ENCODE assay signal across 15 cellular contexts in genomic region chr18:62842898-62843297, GRCh38.
DNase-seq lines count a peak whose midpoint lies in the region; ATAC-seq and TF ChIP-seq lines count a peak whose summit lies in the region.
"Had no signal": no experiment of that assay in that cellular context is flagged by ENCODE, and none has a peak within 500 bp of the region (broad histone marks: within the 10 kb centered on the region; RNA-seq: fewer than 3 reads in every experiment).

No MANE protein-coding gene starts in this region.

- H3K9me3 ChIP-seq in osteoblast (ENCODE audit: low read depth, low read length): no peaks in the 10 kb centered on the region
- H3K9me3 ChIP-seq: BE2C had no signal

- H3K9me3 Mint-ChIP-seq in activated T-cell treated with anti-CD3 and anti-CD28 coated beads, Interleukin-2, amount 50 U/mL, for 24 hours: no peaks in the 10 kb centered on the region
- H3K9me3 Mint-ChIP-seq in activated T-cell treated with anti-CD3 and anti-CD28 coated beads, Interleukin-2, amount 50 U/mL, for 4 hours: no peaks in the 10 kb centered on the region
- H3K9me3 Mint-ChIP-seq in activated T-helper 2 cell treated with anti-CD3 and anti-CD28 coated beads, Interferon-gamma antibody, Interleukin-2, Interleukin-4, amounts not matched to agents 10 μg/mL and 5 μg/mL and 100 μg/mL, durations not matched to agents 14 hours and 24 hours and 36 hours: peaks cover 6% of the 10 kb centered on the region
- H3K9me3 Mint-ChIP-seq: CD4-positive, alpha-beta memory T cell had no signal

- peaks cover 8% of the 10 kb centered on the region for H3K4me1 ChIP-seq in osteoblast (ENCODE audit: insufficient read depth, low read length)
- H3K4me1 ChIP-seq: BE2C had no signal

- no peak for DNase-seq in activated T-cell treated with anti-CD3 and anti-CD28 coated beads, Interleukin-2, amount 50 U/mL, for 24 hours
- DNase-seq in activated T-cell treated with anti-CD3 and anti-CD28 coated beads, Interleukin-2, amount 50 U/mL, for 4 hours: no peak
- DNase-seq in OCI-M1 (lab: John Stamatoyannopoulos, UW): peak; percentile 13
- no peak for DNase-seq in activated T-helper 2 cell treated with anti-CD3 and anti-CD28 coated beads, Interferon-gamma antibody, Interleukin-2, Interleukin-4, amounts not matched to agents 10 μg/mL and 5 μg/mL and 100 μg/mL, durations not matched to agents 14 hours and 24 hours and 36 hours (ENCODE audit: low spot score)
- DNase-seq in osteoblast (ENCODE audit: insufficient read length, low spot score, missing footprints): no peak
- DNase-seq in activated CD4-positive, CD25-positive, alpha-beta regulatory T cell treated with anti-CD3 and anti-CD28 coated beads, Interleukin-2, amount 50 U/mL, for 72 hours: no peak
- DNase-seq: BE2C; CD4-positive, alpha-beta memory T cell; DMS153; DMS79 treated with DMSO at 0.1 percent for 48 hours; EL; GM23248 had no signal

- H3K36me3 Mint-ChIP-seq in activated T-cell treated with anti-CD3 and anti-CD28 coated beads, Interleukin-2, amount 50 U/mL, for 24 hours (ENCODE audit: low read depth): peaks cover 8% of the 10 kb centered on the region
- peaks cover 3% of the 10 kb centered on the region for H3K36me3 Mint-ChIP-seq in activated T-cell treated with anti-CD3 and anti-CD28 coated beads, Interleukin-2, amount 50 U/mL, for 4 hours (ENCODE audit: insufficient read depth)
- H3K36me3 Mint-ChIP-seq in activated T-helper 2 cell treated with anti-CD3 and anti-CD28 coated beads, Interferon-gamma antibody, Interleukin-2, Interleukin-4, amounts not matched to agents 10 μg/mL and 5 μg/mL and 100 μg/mL, durations not matched to agents 14 hours and 24 hours and 36 hours (ENCODE audit: low read depth): peaks cover 24% of the 10 kb centered on the region

- H3K36me3 ChIP-seq in osteoblast (ENCODE audit: insufficient read depth, low read length): no peaks in the 10 kb centered on the region
- H3K36me3 ChIP-seq: BE2C had no signal

- no peak overlapping the region for H3K27ac ChIP-seq in osteoblast (ENCODE audit: low read depth, low read length)
- H3K27ac ChIP-seq: C4-2B, GM23248 had no signal

- peak overlapping the region; percentile 9 for H3K27ac Mint-ChIP-seq in activated T-cell treated with anti-CD3 and anti-CD28 coated beads, Interleukin-2, amount 50 U/mL, for 24 hours
- H3K27ac Mint-ChIP-seq in activated T-helper 2 cell treated with anti-CD3 and anti-CD28 coated beads, Interferon-gamma antibody, Interleukin-2, Interleukin-4, amounts not matched to agents 10 μg/mL and 5 μg/mL and 100 μg/mL, durations not matched to agents 14 hours and 24 hours and 36 hours: peak overlapping the region; percentile 39
- H3K27ac Mint-ChIP-seq: CD4-positive, alpha-beta memory T cell had no signal

- no peak for ATAC-seq in activated T-cell treated with anti-CD3 and anti-CD28 coated beads, Interleukin-2, amount 50 U/mL, for 4 hours
- ATAC-seq in GM21447 (IDR thresholded peaks at IDR 0.05; ENCODE audit: unreplicated experiment): no peak
- ATAC-seq: HCT116 had no signal

- no peak overlapping the region for H2AFZ ChIP-seq in osteoblast (ENCODE audit: low read length)
- H2AFZ ChIP-seq: GM23248 had no signal

- no peak for TF ChIP-seq CTCF in osteoblast (IDR thresholded peaks at IDR 0.05; ENCODE audit: extremely low read depth, low read depth, low read length)

- no peaks in the 10 kb centered on the region for H3K79me2 ChIP-seq in osteoblast (ENCODE audit: insufficient read depth, low read length)

- no peaks in the 10 kb centered on the region for H4K20me1 ChIP-seq in osteoblast (ENCODE audit: insufficient read depth, low read length)

- intact Hi-C loops in activated T-helper 2 cell treated with anti-CD3 and anti-CD28 coated beads, Interferon-gamma antibody, Interleukin-2, Interleukin-4, amounts not matched to agents 10 μg/mL and 5 μg/mL and 100 μg/mL, durations not matched to agents 14 hours and 24 hours and 36 hours (cut with micrococcal nuclease): loop anchor here (1.0 to 10.0 kb wide), 4 partner anchors 257 to 508 kb away; partner anchors contain the start of genes BCL2 and ZCCHC2

- no peak overlapping the region for H3K4me3 ChIP-seq in osteoblast (ENCODE audit: insufficient read depth, low read length)
- H3K4me3 ChIP-seq: GM23248 had no signal

- no peaks in the 10 kb centered on the region for H3K27me3 Mint-ChIP-seq in activated T-cell treated with anti-CD3 and anti-CD28 coated beads, Interleukin-2, amount 50 U/mL, for 24 hours
- no peaks in the 10 kb centered on the region for H3K27me3 Mint-ChIP-seq in activated T-cell treated with anti-CD3 and anti-CD28 coated beads, Interleukin-2, amount 50 U/mL, for 4 hours (ENCODE audit: low read depth)
- no peaks in the 10 kb centered on the region for H3K27me3 Mint-ChIP-seq in activated T-helper 2 cell treated with anti-CD3 and anti-CD28 coated beads, Interferon-gamma antibody, Interleukin-2, Interleukin-4, amounts not matched to agents 10 μg/mL and 5 μg/mL and 100 μg/mL, durations not matched to agents 14 hours and 24 hours and 36 hours (ENCODE audit: low read depth)
- H3K27me3 Mint-ChIP-seq: CD4-positive, alpha-beta memory T cell had no signal

- peaks cover 63% of the 10 kb centered on the region for H3K4me1 Mint-ChIP-seq in activated T-cell treated with anti-CD3 and anti-CD28 coated beads, Interleukin-2, amount 50 U/mL, for 24 hours (ENCODE audit: low read depth)
- peaks cover 26% of the 10 kb centered on the region for H3K4me1 Mint-ChIP-seq in activated T-cell treated with anti-CD3 and anti-CD28 coated beads, Interleukin-2, amount 50 U/mL, for 4 hours (ENCODE audit: low read depth)
- peaks cover 71% of the 10 kb centered on the region for H3K4me1 Mint-ChIP-seq in activated T-helper 2 cell treated with anti-CD3 and anti-CD28 coated beads, Interferon-gamma antibody, Interleukin-2, Interleukin-4, amounts not matched to agents 10 μg/mL and 5 μg/mL and 100 μg/mL, durations not matched to agents 14 hours and 24 hours and 36 hours (ENCODE audit: low read depth)

- no peak overlapping the region for H3K4me3 Mint-ChIP-seq in activated T-cell treated with anti-CD3 and anti-CD28 coated beads, Interleukin-2, amount 50 U/mL, for 24 hours
- H3K4me3 Mint-ChIP-seq in activated T-cell treated with anti-CD3 and anti-CD28 coated beads, Interleukin-2, amount 50 U/mL, for 4 hours: no peak overlapping the region
- H3K4me3 Mint-ChIP-seq in activated T-helper 2 cell treated with anti-CD3 and anti-CD28 coated beads, Interferon-gamma antibody, Interleukin-2, Interleukin-4, amounts not matched to agents 10 μg/mL and 5 μg/mL and 100 μg/mL, durations not matched to agents 14 hours and 24 hours and 36 hours (ENCODE audit: low read depth): no peak overlapping the region
- H3K4me3 Mint-ChIP-seq: CD4-positive, alpha-beta memory T cell had no signal

- H3K4me2 ChIP-seq in osteoblast (ENCODE audit: insufficient read depth, low read length): no peak overlapping the region

- H3K27me3 ChIP-seq in osteoblast (ENCODE audit: insufficient read depth, low read length): no peaks in the 10 kb centered on the region
- H3K27me3 ChIP-seq: BE2C had no signal
